15 cellular contexts compared by ENCODE assay signal in the genomic region with DNA sequence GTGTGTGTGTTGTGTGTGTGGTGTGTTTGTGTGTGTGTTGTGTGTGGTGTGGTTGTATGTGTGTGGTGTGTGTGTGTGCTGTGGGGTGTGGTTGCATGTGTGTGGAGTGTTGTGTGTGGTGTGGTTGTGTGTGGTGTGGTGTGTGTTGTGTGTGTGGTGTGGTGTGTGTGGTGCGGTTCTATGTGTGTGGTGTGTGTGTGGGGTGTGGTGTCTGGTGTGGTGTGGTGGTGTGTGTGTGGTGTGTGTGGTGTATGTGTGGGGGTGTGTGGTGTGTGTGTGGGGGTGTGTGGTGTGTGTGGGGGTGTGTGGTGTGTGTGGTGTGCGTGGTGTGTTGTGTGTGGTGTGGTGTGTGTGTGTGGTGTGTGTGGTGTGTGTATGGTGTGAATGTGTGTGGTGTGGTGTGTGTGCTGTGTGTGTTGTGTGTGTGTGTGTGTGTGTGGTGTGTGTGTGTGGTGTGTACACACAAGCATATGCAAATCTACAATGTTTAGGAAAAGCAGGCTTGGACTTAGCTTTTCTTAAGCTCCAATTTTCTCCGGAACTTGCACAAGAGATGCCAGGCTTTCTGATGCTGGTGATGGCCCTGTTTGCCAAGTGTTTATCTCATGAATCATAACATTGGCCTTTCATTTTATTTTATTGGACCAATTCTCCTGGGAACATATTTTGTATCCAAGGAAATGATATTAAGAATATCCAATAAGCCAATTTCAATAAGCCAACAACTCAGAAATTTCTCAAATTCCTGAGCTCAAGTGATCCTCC.
A peak's percentile ranks its signal among the peaks of the same experiment; 100 is the strongest.
DNase-seq lines count a peak whose midpoint lies in the region; ATAC-seq and TF ChIP-seq lines count a peak whose summit lies in the region.
"Had no signal": no experiment of that assay in that cellular context is flagged by ENCODE, and none has a peak within 500 bp of the region (broad histone marks: within the 10 kb centered on the region; RNA-seq: fewer than 3 reads in every experiment).

No MANE protein-coding gene starts in this region.

- no peaks in the 10 kb centered on the region for H3K36me3 ChIP-seq in body of pancreas (replicated peaks in 1 of 2; ENCODE audit: insufficient read depth in 1 of 2, low read depth in 2 of 2)

- intact Hi-C loops in body of pancreas (cut with DNase I): no loop called here

- WGBS in body of pancreas, 2 donors: 77 to 84% methylated on average over 2 to 3 of the region's 3 CpGs

- DNase-seq in ACHN (peak; percentile 6), HFFc6 (peak; percentile 61), amniotic stem cell (lab: John Stamatoyannopoulos, UW) (peak; percentile 5), foreskin melanocyte (peak; percentile 3), body of pancreas (no peak), NCI-H1092 treated with DMSO at 0.1 percent for 48 hours (lab: John Stamatoyannopoulos, UW) (no peak)
- DNase-seq in stimulated activated effector memory CD8-positive, alpha-beta T cell treated with anti-CD3 and anti-CD28 coated beads, Interleukin-12 subunit alpha, Interleukin-12 subunit beta, amount 100 ng/mL, for 72 hours (ENCODE audit: low spot score in 2 of 2): no peak
- DNase-seq: activated CD8-positive, alpha-beta memory T cell treated with anti-CD3 and anti-CD28 coated beads, Interleukin-2, amount 50 U/mL, for 4 hours; C1 segment of cervical spinal cord; immature natural killer cell; Karpas-422; NCI-H2171; small intestine had no signal

- H3K27ac ChIP-seq in body of pancreas: no peak overlapping the region

- H3K4me3 ChIP-seq in body of pancreas: no peak overlapping the region

- no peak overlapping the region for H3K4me3 Mint-ChIP-seq in HFFc6
- H3K4me3 Mint-ChIP-seq in stimulated activated effector memory CD8-positive, alpha-beta T cell treated with anti-CD3 and anti-CD28 coated beads, Interleukin-12 subunit alpha, Interleukin-12 subunit beta, amount 100 ng/mL, for 72 hours: no peak overlapping the region
- H3K4me3 Mint-ChIP-seq: immature natural killer cell had no signal

- in situ Hi-C loops in ACHN (cut with HindIII; ENCODE audit: low pct_ligation_motif_present, low pct_unique_long_range_greater_than_20kb, low sequenced_read_pairs): no loop called here

- no peak for TF ChIP-seq CTCF in HFFc6 (IDR thresholded peaks at IDR 0.05)
- no peak for TF ChIP-seq CTCF in body of pancreas (IDR thresholded peaks at IDR 0.05)

- H3K9me3 Mint-ChIP-seq in HFFc6: no peaks in the 10 kb centered on the region
- peaks cover 2% of the 10 kb centered on the region for H3K9me3 Mint-ChIP-seq in stimulated activated effector memory CD8-positive, alpha-beta T cell treated with anti-CD3 and anti-CD28 coated beads, Interleukin-12 subunit alpha, Interleukin-12 subunit beta, amount 100 ng/mL, for 72 hours

- ATAC-seq in HG03108 (IDR thresholded peaks at IDR 0.05; ENCODE audit: unreplicated experiment) (no peak), body of pancreas (no peak)
- ATAC-seq in stimulated activated effector memory CD8-positive, alpha-beta T cell treated with anti-CD3 and anti-CD28 coated beads, Interleukin-12 subunit alpha, Interleukin-12 subunit beta, amount 100 ng/mL, for 72 hours: no peak
- ATAC-seq: Panc1 had no signal

- H3K4me1 Mint-ChIP-seq in HFFc6 (ENCODE audit: low read depth): no peaks in the 10 kb centered on the region; the same call in 1 of the 2 replicates
- no peaks in the 10 kb centered on the region for H3K4me1 Mint-ChIP-seq in stimulated activated effector memory CD8-positive, alpha-beta T cell treated with anti-CD3 and anti-CD28 coated beads, Interleukin-12 subunit alpha, Interleukin-12 subunit beta, amount 100 ng/mL, for 72 hours
- H3K4me1 Mint-ChIP-seq: immature natural killer cell had no signal

- peaks cover 4% of the 10 kb centered on the region for H3K27me3 Mint-ChIP-seq in HFFc6 (ENCODE audit: insufficient read depth)

- no peaks in the 10 kb centered on the region for H3K27me3 ChIP-seq in body of pancreas

- TF ChIP-seq POLR2A in body of pancreas (IDR thresholded peaks at IDR 0.05): no peak

- no peaks in the 10 kb centered on the region for H3K36me3 Mint-ChIP-seq in HFFc6 (ENCODE audit: low read depth)
- peaks cover 5% of the 10 kb centered on the region for H3K36me3 Mint-ChIP-seq in stimulated activated effector memory CD8-positive, alpha-beta T cell treated with anti-CD3 and anti-CD28 coated beads, Interleukin-12 subunit alpha, Interleukin-12 subunit beta, amount 100 ng/mL, for 72 hours
- H3K36me3 Mint-ChIP-seq: immature natural killer cell had no signal

- no peaks in the 10 kb centered on the region for H3K4me1 ChIP-seq in body of pancreas

- no peaks in the 10 kb centered on the region for H3K9me3 ChIP-seq in body of pancreas

- no peak overlapping the region for H3K27ac Mint-ChIP-seq in HFFc6
- no peak overlapping the region for H3K27ac Mint-ChIP-seq in stimulated activated effector memory CD8-positive, alpha-beta T cell treated with anti-CD3 and anti-CD28 coated beads, Interleukin-12 subunit alpha, Interleukin-12 subunit beta, amount 100 ng/mL, for 72 hours
- H3K27ac Mint-ChIP-seq: immature natural killer cell had no signal

Comparison
In these comparisons a context has a peak if more than half of its experiments do, and no peak if none do; other contexts are left out.
1. DNase-seq: peak in ACHN (single experiment), HFFc6 (single experiment), amniotic stem cell (single experiment) and foreskin melanocyte (single experiment); none in body of pancreas (0 of 4), stimulated activated effector memory CD8-positive, alpha-beta T cell treated with anti-CD3 and anti-CD28 coated beads, Interleukin-12 subunit alpha, Interleukin-12 subunit beta, amount 100 ng/mL, for 72 hours (0 of 2) and NCI-H1092 treated with DMSO at 0.1 percent for 48 hours (single experiment).